ENCODE assay signal across 8 cellular contexts in the genomic region with DNA sequence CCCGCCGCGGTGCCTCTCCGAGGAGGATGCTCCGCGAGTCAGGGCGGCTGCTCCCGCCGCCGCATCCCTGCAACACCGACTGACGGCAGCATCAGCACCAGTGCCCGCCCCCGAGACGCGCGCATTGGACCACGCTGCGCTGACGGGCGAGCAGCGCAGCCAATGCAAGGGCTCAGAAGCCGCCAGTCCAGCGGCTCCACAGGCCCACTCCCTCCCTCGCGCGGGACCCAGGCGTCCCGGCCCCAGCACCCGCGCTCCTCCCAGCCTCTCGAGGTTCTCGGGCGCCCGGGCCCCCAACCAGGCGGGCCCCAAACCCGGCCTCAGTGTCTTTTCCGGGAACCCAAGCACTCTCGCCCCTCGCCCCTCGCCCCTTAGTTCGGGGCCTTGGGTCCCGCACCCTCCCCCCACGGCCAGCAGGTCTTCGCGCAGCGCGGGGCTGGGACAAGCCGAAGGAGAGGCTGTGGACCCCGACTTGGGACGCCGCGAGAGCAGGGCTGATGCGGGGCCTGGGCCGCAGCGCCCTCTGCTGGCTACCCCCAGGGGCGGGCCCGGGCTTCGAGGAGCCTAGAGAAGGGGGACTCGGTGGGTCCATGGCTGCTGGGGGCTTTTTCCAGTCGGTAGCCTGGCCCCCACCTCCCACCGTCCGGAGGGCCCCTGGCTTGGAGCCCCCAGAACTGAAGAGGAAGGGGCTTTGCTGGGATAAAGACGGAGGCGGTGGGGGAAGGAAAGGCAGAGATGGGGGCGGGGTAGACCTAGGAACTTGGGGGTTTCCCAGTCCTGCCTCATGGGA. TPM values are rescaled to one million over a fixed set of nuclear protein-coding genes. Genes with fewer than 3 reads are reported as not detected.
DNase-seq lines count a peak whose midpoint lies in the region; ATAC-seq, FAIRE-seq and TF ChIP-seq lines count a peak whose summit lies in the region.

TSS of gene NRXN2 (minus strand) at position 81 of the 790 bp plus-strand sequence. CDS start 9,498 bp downstream, outside the sequence.

- TF ChIP-seq CTCF in 22Rv1 (IDR thresholded peaks at IDR 0.05), result peak; percentile 99

- DNase-seq in GM18507 (ENCODE audit: extremely low spot score, insufficient read length, low read depth) (peak; percentile 92), NCI-H345 (lab: John Stamatoyannopoulos, UW) (peak; percentile 87), left lobe of liver (ENCODE audit: low spot score) (peak; percentile 78)
- peak; percentile 82 for DNase-seq in activated CD4-positive, alpha-beta T cell treated with anti-CD3 and anti-CD28 coated beads for 4 hours
- DNase-seq in stimulated activated CD4-positive, alpha-beta T cell treated with anti-CD3 and anti-CD28 coated beads, Interleukin-2, amount 100 ng/mL, for 4 hours (ENCODE audit: low read depth), result peak; percentile 77

- peak; percentile 89 for FAIRE-seq in GM18507 (lab: Jason Lieb, UNC)

- ATAC-seq in HG03108 (IDR thresholded peaks at IDR 0.05; ENCODE audit: unreplicated experiment) (peak; percentile 92), left lobe of liver (peak; percentile 80)

- H3K27ac ChIP-seq in 22Rv1 (no peak within 1 kb of the TSS), cingulate gyrus (ENCODE audit: low read depth, low read length) (peak within 1 kb of the TSS; percentile 87)

RNA-seq across cellular contexts. Expression of gene NRXN2, which starts in this region (rescaled TPM):
- 0.98 TPM for total RNA-seq in left lobe of liver

Comparison
In these comparisons a context has a peak if more than half of its experiments do, and no peak if none do; other contexts are left out.
1. Peak in DNase-seq and ATAC-seq in left lobe of liver; RNA of the gene not detected or under 1 TPM.